In the genomic region with DNA sequence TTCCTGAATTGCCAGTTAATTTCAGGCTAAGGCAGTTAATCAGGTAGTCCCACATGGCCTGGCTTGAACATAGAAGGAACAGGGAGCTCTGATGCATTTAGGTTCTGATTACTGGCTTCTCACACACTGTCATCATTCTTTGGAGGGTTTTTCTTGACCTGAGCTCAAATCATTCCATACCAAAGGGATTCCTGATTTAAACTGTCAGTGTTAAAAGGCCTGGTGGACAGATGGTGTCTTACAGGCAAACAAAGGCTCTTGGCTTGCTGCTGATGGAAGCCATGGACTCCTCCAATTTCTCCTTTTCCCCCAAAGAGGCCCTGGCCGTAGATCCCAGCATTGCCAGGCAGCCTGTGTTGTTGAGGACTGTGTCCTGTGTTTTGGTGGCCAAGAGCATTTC, we compare ENCODE assay signal across 18 cellular contexts. TPM values are rescaled to one million over a fixed set of nuclear protein-coding genes. Genes with fewer than 3 reads are reported as not detected.
A peak's percentile ranks its signal among the peaks of the same experiment; 100 is the strongest.
DNase-seq lines count a peak whose midpoint lies in the region; ATAC-seq and TF ChIP-seq lines count a peak whose summit lies in the region.
"Had no signal": no experiment of that assay in that cellular context is flagged by ENCODE, and none has a peak within 500 bp of the region (broad histone marks: within the 10 kb centered on the region; RNA-seq: fewer than 3 reads in every experiment).

No MANE protein-coding gene starts in this region.

- H3K4ac ChIP-seq in H9 (ENCODE audit: low read depth, low read length) (no peak overlapping the region), mesendoderm (ENCODE audit: low read depth, low read length) (no peak overlapping the region)

- no peak overlapping the region for H3K18ac ChIP-seq in H9 (ENCODE audit: insufficient read length, low read depth, low read length)
- no peak overlapping the region for H3K18ac ChIP-seq in mesendoderm (ENCODE audit: low read length)

- H3K9ac ChIP-seq in H9 (ENCODE audit: extremely low read depth, insufficient read length, low read length) (no peak overlapping the region), mesendoderm (ENCODE audit: low read length) (no peak overlapping the region)

- H2AK5ac ChIP-seq in H9 (ENCODE audit: insufficient read length, low read length) (no peak overlapping the region), mesendoderm (ENCODE audit: low read length) (no peak overlapping the region)

- peaks cover 0 to 18% (median 7%) of the 10 kb centered on the region in 3 experiments for H3K36me3 Mint-ChIP-seq in H9 (ENCODE audit: insufficient read depth in 1 of 3, low read depth in 3 of 3)
- peaks cover 16% of the 10 kb centered on the region for H3K36me3 Mint-ChIP-seq in mesothelial cell of epicardium
- H3K36me3 Mint-ChIP-seq: memory B cell had no signal

- no peak overlapping the region for H2BK12ac ChIP-seq in H9 (ENCODE audit: insufficient read length, low read depth, low read length)

- no peak overlapping the region for H3K4me3 Mint-ChIP-seq in H9
- H3K4me3 Mint-ChIP-seq in mesothelial cell of epicardium: no peak overlapping the region
- H3K4me3 Mint-ChIP-seq: memory B cell; stimulated activated naive CD8-positive, alpha-beta T cell treated with anti-CD3 and anti-CD28 coated beads, Interleukin-15, amount 100 ng/mL, for 72 hours had no signal

- H4K5ac ChIP-seq in H9 (ENCODE audit: insufficient read length, low read depth, low read length) (no peak overlapping the region), mesendoderm (ENCODE audit: low read length) (no peak overlapping the region)

- H4K20me1 ChIP-seq in H9 (ENCODE audit: control insufficient read depth, insufficient read depth, insufficient read length): no peaks in the 10 kb centered on the region

- H3K27ac Mint-ChIP-seq in H9: 0 out of 7 replicates have a peak overlapping the region, but pooled peaks of 1 of the 3 experiments have one; percentile 59
- H3K27ac Mint-ChIP-seq in mesothelial cell of epicardium: no peak overlapping the region
- H3K27ac Mint-ChIP-seq: memory B cell; stimulated activated naive CD8-positive, alpha-beta T cell treated with anti-CD3 and anti-CD28 coated beads, Interleukin-15, amount 100 ng/mL, for 72 hours had no signal

- H3K9me3 Mint-ChIP-seq in H9: peaks cover 16 to 20% of the 10 kb centered on the region in 2 experiments
- H3K9me3 Mint-ChIP-seq in mesothelial cell of epicardium: peaks cover 11% of the 10 kb centered on the region

- H3K4me1 ChIP-seq in H9 (ENCODE audit: insufficient read depth, low read length) (no peaks in the 10 kb centered on the region; the same call in 1 of the 2 replicates), ascending aorta (peaks cover 11 to 55% of the 10 kb centered on the region in 2 donors), mesendoderm (ENCODE audit: control insufficient read depth, low read depth, low read length) (no peaks in the 10 kb centered on the region)
- H3K4me1 ChIP-seq: colonic mucosa, SJCRH30 had no signal

- no peak overlapping the region for H3K14ac ChIP-seq in H9 (ENCODE audit: insufficient read depth, low read length)

- H3K27ac ChIP-seq in H9 (ENCODE audit: insufficient read length, low read depth, low read length) (no peak overlapping the region), ascending aorta (peak overlapping the region; percentile 78 to 85), mesendoderm (ENCODE audit: low read depth, low read length) (no peak overlapping the region)
- H3K27ac ChIP-seq: colonic mucosa, SJCRH30 had no signal

- no peaks in the 10 kb centered on the region for H3K79me1 ChIP-seq in H9 (ENCODE audit: insufficient read depth, low read depth, low read length, poor library complexity, severe bottlenecking)
- no peaks in the 10 kb centered on the region for H3K79me1 ChIP-seq in mesendoderm (ENCODE audit: low read length)

- no peak overlapping the region for H2BK5ac ChIP-seq in H9 (ENCODE audit: insufficient read length, low read length)
- H2BK5ac ChIP-seq in mesendoderm (ENCODE audit: low read length): no peak overlapping the region

- H3K4me2 ChIP-seq in H9 (ENCODE audit: insufficient read depth, insufficient read length, low read length): no peak overlapping the region
- H3K4me2 ChIP-seq in mesendoderm (ENCODE audit: low read length): no peak overlapping the region

- peaks cover 8 to 13% of the 10 kb centered on the region in 2 experiments for H3K4me1 Mint-ChIP-seq in H9
- H3K4me1 Mint-ChIP-seq in mesothelial cell of epicardium: peaks cover 2% of the 10 kb centered on the region
- H3K4me1 Mint-ChIP-seq: memory B cell; stimulated activated naive CD8-positive, alpha-beta T cell treated with anti-CD3 and anti-CD28 coated beads, Interleukin-15, amount 100 ng/mL, for 72 hours had no signal

- no peak for ATAC-seq in GM21786 (IDR thresholded peaks at IDR 0.05; ENCODE audit: unreplicated experiment)
- ATAC-seq: stimulated activated naive CD8-positive, alpha-beta T cell treated with anti-CD3 and anti-CD28 coated beads, Interleukin-15, amount 100 ng/mL, for 72 hours had no signal

- DNase-seq in DMS 273 (lab: John Stamatoyannopoulos, UW; ENCODE audit: unreplicated experiment): peak; percentile 55
- DNase-seq in H9: no peak
- DNase-seq in ascending aorta (ENCODE audit: low spot score in 2 of 2): no peak
- DNase-seq in mesendoderm: peak; percentile 20
- no peak for DNase-seq in mesothelial cell of epicardium (ENCODE audit: low spot score in 2 of 2, unreplicated experiment in 2 of 2)
- DNase-seq in NCI-H128 (lab: John Stamatoyannopoulos, UW; ENCODE audit: unreplicated experiment): no peak
- DNase-seq: activated CD4-positive, alpha-beta T cell treated with anti-CD3 and anti-CD28 coated beads for 1 hour; activated gamma-delta T cell; colonic mucosa; GF-D8; NCI-H2107; SJCRH30; stimulated activated CD4-positive, alpha-beta T cell treated with anti-CD3 and anti-CD28 coated beads, Interleukin-15, amount 100 ng/mL, for 24 hours; stimulated activated naive CD8-positive, alpha-beta T cell treated with anti-CD3 and anti-CD28 coated beads, Interleukin-15, amount 100 ng/mL, for 72 hours; T-helper 2 cell had no signal

- H3K56ac ChIP-seq in H9 (ENCODE audit: insufficient read length, low read depth, low read length) (no peak overlapping the region), mesendoderm (ENCODE audit: low read length) (no peak overlapping the region)

- H3K9me3 ChIP-seq in H9 (ENCODE audit: control insufficient read depth, low read depth, low read length) (no peaks in the 10 kb centered on the region), ascending aorta (no peaks in the 10 kb centered on the region)
- H3K9me3 ChIP-seq: colonic mucosa, SJCRH30 had no signal

- WGBS in H9 (ENCODE audit: extremely low coverage, insufficient read length, low lambda C conversion rate): no CpG with 5 or more reads among the region's 1 CpG
- WGBS in mesendoderm (ENCODE audit: extremely low coverage, insufficient coverage, low lambda C conversion rate): no CpG with 5 or more reads among the region's 1 CpG

- H3K23me2 ChIP-seq in H9 (ENCODE audit: insufficient read length, low read depth, low read length, poor library complexity, severe bottlenecking): no peaks in the 10 kb centered on the region

- H3K36me3 ChIP-seq in ascending aorta (no peaks in the 10 kb centered on the region), mesendoderm (ENCODE audit: control insufficient read depth, insufficient read depth, low read length) (no peaks in the 10 kb centered on the region)
- H3K36me3 ChIP-seq: colonic mucosa, SJCRH30 had no signal

- H4K91ac ChIP-seq in H9 (ENCODE audit: insufficient read length, low read depth, low read length): no peak overlapping the region

- H3K27me3 Mint-ChIP-seq in H9 (ENCODE audit: low read depth) (peaks cover 5% of the 10 kb centered on the region; the same call in 1 of the 2 replicates), mesothelial cell of epicardium (ENCODE audit: low read depth) (no peaks in the 10 kb centered on the region)
- H3K27me3 Mint-ChIP-seq: stimulated activated naive CD8-positive, alpha-beta T cell treated with anti-CD3 and anti-CD28 coated beads, Interleukin-15, amount 100 ng/mL, for 72 hours had no signal

- no peak overlapping the region for H2BK20ac ChIP-seq in H9 (ENCODE audit: low read depth, low read length, poor library complexity, severe bottlenecking)

- H3K23ac ChIP-seq in H9 (ENCODE audit: insufficient read length, low read depth, low read length) (no peak overlapping the region), mesendoderm (ENCODE audit: low read length) (peak overlapping the region; percentile 59)

- no peak overlapping the region for H3T11ph ChIP-seq in H9 (ENCODE audit: low read length)

- no peak overlapping the region for H2AFZ ChIP-seq in H9 (ENCODE audit: low read length)

- no peak overlapping the region for H2BK15ac ChIP-seq in H9 (ENCODE audit: low read depth, low read length)
- H2BK15ac ChIP-seq in mesendoderm (replicated peaks; ENCODE audit: low read depth): no peak overlapping the region

- H2BK120ac ChIP-seq in H9 (ENCODE audit: low read depth, low read length, poor library complexity, severe bottlenecking) (no peak overlapping the region), mesendoderm (ENCODE audit: low read depth, low read length) (no peak overlapping the region)

- H3K4me3 ChIP-seq in ascending aorta (no peak overlapping the region), mesendoderm (ENCODE audit: low read length) (no peak overlapping the region)
- H3K4me3 ChIP-seq: colonic mucosa, SJCRH30 had no signal

- intact Hi-C loops in ascending aorta (cut with DNase I): no loop called here

- no peak overlapping the region for H4K8ac ChIP-seq in H9 (replicated peaks; ENCODE audit: insufficient read length, low read depth, low read length)
- no peak overlapping the region for H4K8ac ChIP-seq in mesendoderm (ENCODE audit: low read depth, low read length)

- H3K79me2 ChIP-seq in H9 (ENCODE audit: insufficient read depth, low read length) (no peaks in the 10 kb centered on the region), mesendoderm (ENCODE audit: control insufficient read depth, insufficient read depth, low read length) (no peaks in the 10 kb centered on the region)

- TF ChIP-seq CTCF in H9 (conservative IDR thresholded peaks at IDR 0.05) (peak; percentile 23; the same call in 1 of the 3 replicates), ascending aorta (IDR thresholded peaks at IDR 0.05) (no peak), mesothelial cell of epicardium (IDR thresholded peaks at IDR 0.05; ENCODE audit: unreplicated experiment) (no peak)

- H3K27me3 ChIP-seq in H9 (ENCODE audit: insufficient read depth, low read length): no peaks in the 10 kb centered on the region; the same call in 1 of the 2 replicates
- H3K27me3 ChIP-seq in ascending aorta: no peaks in the 10 kb centered on the region
- no peaks in the 10 kb centered on the region for H3K27me3 ChIP-seq in mesendoderm (ENCODE audit: insufficient read depth, low read length, poor library complexity)
- H3K27me3 ChIP-seq: colonic mucosa had no signal

RNA-seq across cellular contexts. Expression of gene CACNA1C, which starts 30.2 kb away (rescaled TPM):
- 0.81 and 1.1 TPM in 2 replicates for total RNA-seq in H9 (2021)
- total RNA-seq in ascending aorta: 102 TPM
- polyA plus RNA-seq in mesendoderm (2013, experiment 1 of 2): 0.38 TPM
- polyA plus RNA-seq in mesendoderm (2013, experiment 2 of 2): 0.45 TPM
- total RNA-seq in mesothelial cell of epicardium: 29.8 to 33.6 TPM (median 31.2 TPM) in 3 replicates
- total RNA-seq: endothelial cell of umbilical vein, SJCRH30 had no signal
- polyA plus RNA-seq: endothelial cell of umbilical vein had no signal

Comparison
In these comparisons a context has a peak if more than half of its experiments do, and no peak if none do; other contexts are left out.
1. DNase-seq: peak in DMS 273 (single experiment) and mesendoderm (single experiment); none in H9 (single experiment), ascending aorta (0 of 2), mesothelial cell of epicardium (0 of 2) and NCI-H128 (single experiment).
2. H3K27ac ChIP-seq: peak in ascending aorta (2 of 2); none in H9 (single experiment) and mesendoderm (single experiment).
3. RNA of gene CACNA1C, which starts 30.2 kb away (total RNA-seq): 102 TPM in ascending aorta (single experiment) and 29.8 to 33.6 TPM in mesothelial cell of epicardium; 0.81 to 1.1 TPM in H9; every median in the first group is over 10 times any median in the second.